Comparison of ENCODE assay signal across 8 cellular contexts in genomic region chr6:31652925-31653724, GRCh38. TPM values are rescaled to one million over a fixed set of nuclear protein-coding genes. Genes with fewer than 3 reads are reported as not detected.
DNase-seq lines count a peak whose midpoint lies in the region; ATAC-seq and TF ChIP-seq lines count a peak whose summit lies in the region.

No MANE protein-coding gene starts in this region.

- H3K9me3 Mint-ChIP-seq in activated T-helper 2 cell treated with anti-CD3 and anti-CD28 coated beads, Interferon-gamma antibody, Interleukin-2, Interleukin-4, amounts not matched to agents 10 μg/mL and 5 μg/mL and 100 μg/mL, durations not matched to agents 14 hours and 24 hours and 36 hours: no peaks in the 10 kb centered on the region

- peaks cover 62% of the 10 kb centered on the region for H3K36me3 Mint-ChIP-seq in activated T-helper 2 cell treated with anti-CD3 and anti-CD28 coated beads, Interferon-gamma antibody, Interleukin-2, Interleukin-4, amounts not matched to agents 10 μg/mL and 5 μg/mL and 100 μg/mL, durations not matched to agents 14 hours and 24 hours and 36 hours (ENCODE audit: low read depth)

- H3K4me1 Mint-ChIP-seq in activated T-helper 2 cell treated with anti-CD3 and anti-CD28 coated beads, Interferon-gamma antibody, Interleukin-2, Interleukin-4, amounts not matched to agents 10 μg/mL and 5 μg/mL and 100 μg/mL, durations not matched to agents 14 hours and 24 hours and 36 hours (ENCODE audit: low read depth): peaks cover 44% of the 10 kb centered on the region

- H3K36me3 ChIP-seq in BJ (ENCODE audit: control insufficient read depth, insufficient read depth, low read length) (peaks cover 12% of the 10 kb centered on the region), uterus (no peaks in the 10 kb centered on the region)

- H3K4me3 Mint-ChIP-seq in activated T-helper 2 cell treated with anti-CD3 and anti-CD28 coated beads, Interferon-gamma antibody, Interleukin-2, Interleukin-4, amounts not matched to agents 10 μg/mL and 5 μg/mL and 100 μg/mL, durations not matched to agents 14 hours and 24 hours and 36 hours (ENCODE audit: low read depth): peak overlapping the region; percentile 87

- ATAC-seq in GM18520 (IDR thresholded peaks at IDR 0.05; ENCODE audit: unreplicated experiment): peak; percentile 40
- ATAC-seq in HG02973 (IDR thresholded peaks at IDR 0.05; ENCODE audit: unreplicated experiment): peak; percentile 44

- H3K4me3 ChIP-seq in BJ (ENCODE audit: low read depth, low read length) (peak overlapping the region; percentile 77), uterus (peak overlapping the region; percentile 56 to 84)

- TF ChIP-seq CTCF in BJ (IDR thresholded peaks at IDR 0.05; ENCODE audit: insufficient read depth, low read depth, low read length) (peak; percentile 17; the same call in 1 of the 2 replicates), uterus (IDR thresholded peaks at IDR 0.05) (peak in 1 of 4 experiments; percentile 23)

- TF ChIP-seq POLR2A in uterus (IDR thresholded peaks at IDR 0.05): peak in 1 of 2 donors; percentile 68

- peaks cover under 1 to 5% of the 10 kb centered on the region in 2 donors for H3K4me1 ChIP-seq in uterus

- DNase-seq in BJ (ENCODE audit: low read depth) (no peak), NCI-H774 (lab: John Stamatoyannopoulos, UW) (peak; percentile 91), glomerular visceral epithelial cell (ENCODE audit: extremely low spot score) (peak; percentile 89), occipital lobe (lab: John Stamatoyannopoulos, UW) (peak; percentile 90), uterus (peak in 1 of 2 donors; percentile 92)
- DNase-seq in activated T-helper 2 cell treated with anti-CD3 and anti-CD28 coated beads, Interferon-gamma antibody, Interleukin-2, Interleukin-4, amounts not matched to agents 10 μg/mL and 5 μg/mL and 100 μg/mL, durations not matched to agents 14 hours and 24 hours and 36 hours (ENCODE audit: low spot score): no peak

- H3K27me3 Mint-ChIP-seq in activated T-helper 2 cell treated with anti-CD3 and anti-CD28 coated beads, Interferon-gamma antibody, Interleukin-2, Interleukin-4, amounts not matched to agents 10 μg/mL and 5 μg/mL and 100 μg/mL, durations not matched to agents 14 hours and 24 hours and 36 hours (ENCODE audit: low read depth): no peaks in the 10 kb centered on the region

- H3K27ac Mint-ChIP-seq in activated T-helper 2 cell treated with anti-CD3 and anti-CD28 coated beads, Interferon-gamma antibody, Interleukin-2, Interleukin-4, amounts not matched to agents 10 μg/mL and 5 μg/mL and 100 μg/mL, durations not matched to agents 14 hours and 24 hours and 36 hours: peak overlapping the region; percentile 100

- intact Hi-C loops in activated T-helper 2 cell treated with anti-CD3 and anti-CD28 coated beads, Interferon-gamma antibody, Interleukin-2, Interleukin-4, amounts not matched to agents 10 μg/mL and 5 μg/mL and 100 μg/mL, durations not matched to agents 14 hours and 24 hours and 36 hours (cut with micrococcal nuclease): loop anchor here (1.0 to 10.0 kb wide), 8 partner anchors 7 to 966 kb away; partner anchors contain the start of genes AGPAT1, C6orf47, LTA and NFKBIL1
- intact Hi-C loops in uterus (cut with DNase I; ENCODE audit: low total_unique reads): no loop called here

- H3K27ac ChIP-seq in uterus: peak overlapping the region; percentile 95 to 99

- CTCF ChIA-PET in BJ (lab: Yijun Ruan, JAX): interaction anchor here (0.7 to 2.3 kb wide), 6 partner anchors 8 to 174 kb away, joined by 3 to 15 read pairs (median 4); partner anchors contain the start of genes ATP6V1G2, C6orf47 and HSPA1B

- no peaks in the 10 kb centered on the region for H3K27me3 ChIP-seq in BJ (ENCODE audit: control insufficient read depth, insufficient read depth, low read length)
- H3K27me3 ChIP-seq in uterus: no peaks in the 10 kb centered on the region

- H3K9me3 ChIP-seq in uterus: no peaks in the 10 kb centered on the region

- POLR2A ChIA-PET in BJ (lab: Charles Lee): interaction anchor here (0.6 to 1.2 kb wide), 3 partner anchors 10 to 31 kb away, joined by 3 read pairs; no protein-coding TSS in a partner anchor

RNA-seq across cellular contexts. Expression of gene BAG6, which starts 0.7 kb away (rescaled TPM):
- 42.6 and 113 TPM in 2 replicates for polyA plus RNA-seq in BJ (2011; rRNA removed)
- polyA minus RNA-seq in BJ (2011; rRNA and poly(A)+ RNA removed): 100 and 123 TPM in 2 replicates
- 330 and 335 TPM in 2 replicates for total RNA-seq in activated T-helper 2 cell treated with anti-CD3 and anti-CD28 coated beads, Interferon-gamma antibody, Interleukin-2, Interleukin-4, amounts not matched to agents 10 μg/mL and 5 μg/mL and 100 μg/mL, durations not matched to agents 14 hours and 24 hours and 36 hours
- total RNA-seq in occipital lobe (118 TPM), uterus (100 to 1,000 TPM in 3 of 4 donors, 10 to 100 TPM in 1; 92.2 to 233 (median 139) TPM)

RNA-seq across cellular contexts. Expression of gene APOM, which starts 2.6 kb away (rescaled TPM):
- 4.2 and 4.8 TPM in 2 replicates for polyA plus RNA-seq in BJ (2011; rRNA removed)
- 2.2 and 2.6 TPM in 2 replicates for polyA minus RNA-seq in BJ (2011; rRNA and poly(A)+ RNA removed)
- 2.3 and 2.4 TPM in 2 replicates for total RNA-seq in activated T-helper 2 cell treated with anti-CD3 and anti-CD28 coated beads, Interferon-gamma antibody, Interleukin-2, Interleukin-4, amounts not matched to agents 10 μg/mL and 5 μg/mL and 100 μg/mL, durations not matched to agents 14 hours and 24 hours and 36 hours
- total RNA-seq in occipital lobe (not detected), uterus (1 to 10 TPM in 3 of 4 donors, not detected in 1; 1.9 to 2.9 (median 2.6) TPM)

RNA-seq across cellular contexts. Expression of gene C6orf47, which starts 7.5 kb away (rescaled TPM):
- 9.9 and 13.0 TPM in 2 replicates for polyA plus RNA-seq in BJ (2011; rRNA removed)
- 7.4 and 9.5 TPM in 2 replicates for polyA minus RNA-seq in BJ (2011; rRNA and poly(A)+ RNA removed)
- 18.1 and 19.3 TPM in 2 replicates for total RNA-seq in activated T-helper 2 cell treated with anti-CD3 and anti-CD28 coated beads, Interferon-gamma antibody, Interleukin-2, Interleukin-4, amounts not matched to agents 10 μg/mL and 5 μg/mL and 100 μg/mL, durations not matched to agents 14 hours and 24 hours and 36 hours
- total RNA-seq in occipital lobe: 16.2 TPM
- 10 to 100 TPM in 3 of 4 donors, 1 to 10 TPM in 1; 6.2 to 31.9 (median 24.6) TPM for total RNA-seq in uterus

RNA-seq across cellular contexts. Expression of gene GPANK1, which starts 11.7 kb away (rescaled TPM):
- polyA plus RNA-seq in BJ (2011; rRNA removed): 12.6 and 15.0 TPM in 2 replicates
- 4.7 and 7.3 TPM in 2 replicates for polyA minus RNA-seq in BJ (2011; rRNA and poly(A)+ RNA removed)
- 31.5 and 34.7 TPM in 2 replicates for total RNA-seq in activated T-helper 2 cell treated with anti-CD3 and anti-CD28 coated beads, Interferon-gamma antibody, Interleukin-2, Interleukin-4, amounts not matched to agents 10 μg/mL and 5 μg/mL and 100 μg/mL, durations not matched to agents 14 hours and 24 hours and 36 hours
- total RNA-seq in occipital lobe (9.8 TPM), uterus (10 to 100 TPM in 3 of 4 donors, 1 to 10 TPM in 1; 5.1 to 25.6 (median 15.4) TPM)

RNA-seq across cellular contexts. Expression of gene CSNK2B, which starts 12.8 kb away (rescaled TPM):
- polyA plus RNA-seq in BJ (2011; rRNA removed): 83.2 and 94.9 TPM in 2 replicates
- polyA minus RNA-seq in BJ (2011; rRNA and poly(A)+ RNA removed): 89.6 and 132 TPM in 2 replicates
- 266 and 279 TPM in 2 replicates for total RNA-seq in activated T-helper 2 cell treated with anti-CD3 and anti-CD28 coated beads, Interferon-gamma antibody, Interleukin-2, Interleukin-4, amounts not matched to agents 10 μg/mL and 5 μg/mL and 100 μg/mL, durations not matched to agents 14 hours and 24 hours and 36 hours
- 69.9 TPM for total RNA-seq in occipital lobe
- 100 to 1,000 TPM in 3 of 4 donors, 10 to 100 TPM in 1; 67.5 to 157 (median 107) TPM for total RNA-seq in uterus

Comparison
In these comparisons a context has a peak if more than half of its experiments do, and no peak if none do; other contexts are left out.
1. DNase-seq: peak in NCI-H774 (single experiment), glomerular visceral epithelial cell (single experiment) and occipital lobe (single experiment); none in BJ (single experiment) and activated T-helper 2 cell treated with anti-CD3 and anti-CD28 coated beads, Interferon-gamma antibody, Interleukin-2, Interleukin-4, amounts not matched to agents 10 μg/mL and 5 μg/mL and 100 μg/mL, durations not matched to agents 14 hours and 24 hours and 36 hours (single experiment).